Comparison of ENCODE assay signal across 1 cellular context in genomic region chr22:21642584-21643448, GRCh38.
TF ChIP-seq lines count a peak whose summit lies in the region.

No MANE protein-coding gene starts in this region.

TF ChIP-seq in HCT116, 20 proteins besides CTCF, POLR2A, EP300 and RAD21 (continued from another document):
- TF ChIP-seq REST (IDR thresholded peaks at IDR 0.05; ENCODE audit: low read depth) (no peak), SP1 (IDR thresholded peaks at IDR 0.05; ENCODE audit: low read depth) (no peak), SRF (IDR thresholded peaks at IDR 0.05; ENCODE audit: low read depth) (no peak), ZFX (IDR thresholded peaks at IDR 0.05) (no peak), ZBTB33 (IDR thresholded peaks at IDR 0.05; ENCODE audit: extremely low read depth, insufficient replicate concordance, low read length) (no peak), ZNF274 (IDR thresholded peaks at IDR 0.05; ENCODE audit: low read depth, low read length) (no peak), YY1 (IDR thresholded peaks at IDR 0.05; ENCODE audit: extremely low read depth, insufficient replicate concordance, low read depth, low read length) (no peak), MAX (IDR thresholded peaks at IDR 0.05) (no peak), EZH2 (IDR thresholded peaks at IDR 0.05) (no peak), CBX3 (IDR thresholded peaks at IDR 0.05; ENCODE audit: low read depth) (no peak), JUND (IDR thresholded peaks at IDR 0.05) (no peak)
